ENCODE assay signal across 14 cellular contexts in the genomic region with DNA sequence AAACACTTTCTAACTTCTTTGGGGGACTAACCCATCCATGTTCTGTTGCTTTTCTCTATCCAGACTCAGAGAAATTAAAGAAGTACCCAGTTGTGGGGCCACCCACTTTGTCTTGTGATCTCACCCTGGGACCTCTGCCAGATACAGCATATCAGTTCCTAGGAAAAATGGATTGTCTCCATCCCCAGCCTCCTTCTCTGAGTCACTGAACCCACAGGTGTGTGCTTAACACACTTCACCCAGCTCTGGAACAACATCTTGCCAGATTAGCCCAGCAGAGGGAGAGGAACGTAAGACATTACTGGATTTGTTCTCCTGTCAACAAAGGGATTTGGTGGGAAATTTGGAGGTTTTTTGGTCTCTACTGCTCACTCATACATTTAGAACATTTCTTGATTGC. TPM values are rescaled to one million over a fixed set of nuclear protein-coding genes. Genes with fewer than 3 reads are reported as not detected.
DNase-seq lines count a peak whose midpoint lies in the region; ATAC-seq and TF ChIP-seq lines count a peak whose summit lies in the region.
"Had no signal": no experiment of that assay in that cellular context is flagged by ENCODE, and none has a peak within 500 bp of the region (broad histone marks: within the 10 kb centered on the region; RNA-seq: fewer than 3 reads in every experiment).

No MANE protein-coding gene starts in this region.

- peak; percentile 62 for DNase-seq in NCI-H2171 treated with DMSO at 0.1 percent for 48 hours (lab: John Stamatoyannopoulos, UW)
- no peak for DNase-seq in NCI-H2171 (lab: John Stamatoyannopoulos, UW)
- DNase-seq in astrocyte of the hippocampus (ENCODE audit: low read depth, low spot score), result peak; percentile 77
- DNase-seq in head of caudate nucleus, result peak in 30 of 42 donors; percentile 15 to 87 (median 56)
- no peak for DNase-seq in body of pancreas
- DNase-seq in activated naive CD4-positive, alpha-beta T cell (lab: John Stamatoyannopoulos, UW), result no peak
- no peak for DNase-seq in NCI-H2196 treated with DMSO at 0.1 percent for 48 hours (lab: John Stamatoyannopoulos, UW; ENCODE audit: unreplicated experiment)
- DNase-seq: activated CD4-positive, alpha-beta T cell treated with anti-CD3 and anti-CD28 coated beads for 4 hours; islet precursor cell; NCI-H1092; stimulated activated CD4-positive, alpha-beta T cell treated with anti-CD3 and anti-CD28 coated beads, Interleukin-4, amount 100 ng/mL, for 4 hours had no signal

- no peaks in the 10 kb centered on the region for H3K36me3 ChIP-seq in body of pancreas (replicated peaks in 1 of 2; ENCODE audit: insufficient read depth in 1 of 2, low read depth in 2 of 2)

- no peaks in the 10 kb centered on the region for H3K27me3 ChIP-seq in body of pancreas

- WGBS in body of pancreas, 2 donors, result 56 to 63% methylated on average over 1 of the region's 1 CpG

- no peaks in the 10 kb centered on the region for H3K4me1 ChIP-seq in body of pancreas

- TF ChIP-seq POLR2A in body of pancreas (IDR thresholded peaks at IDR 0.05), result no peak

- no peak overlapping the region for H3K27ac ChIP-seq in body of pancreas

- ATAC-seq in body of pancreas, result no peak
- no peak for ATAC-seq in GM18502 (IDR thresholded peaks at IDR 0.05; ENCODE audit: poor library complexity, unreplicated experiment)

- H3K9me3 ChIP-seq in body of pancreas, result no peaks in the 10 kb centered on the region

- intact Hi-C loops in head of caudate nucleus (cut with DNase I), result loop anchor here (10.0 kb wide), 1 partner anchor 64 kb away; no protein-coding TSS in a partner anchor
- intact Hi-C loops in body of pancreas (cut with DNase I), result no loop called here

- TF ChIP-seq CTCF in body of pancreas (IDR thresholded peaks at IDR 0.05), result no peak

- no peak overlapping the region for H3K4me3 ChIP-seq in body of pancreas

RNA-seq across cellular contexts. Expression of a gene that starts 19.2 kb away (rescaled TPM):
- not detected for total RNA-seq in body of pancreas
- total RNA-seq: cerebellum, endothelial cell of umbilical vein had no signal

Comparison
In these comparisons a context has a peak if more than half of its experiments do, and no peak if none do; other contexts are left out.
1. DNase-seq: peak in NCI-H2171 treated with DMSO at 0.1 percent for 48 hours (single experiment), astrocyte of the hippocampus (single experiment) and head of caudate nucleus (30 of 42); none in NCI-H2171 (single experiment), body of pancreas (0 of 4), activated naive CD4-positive, alpha-beta T cell (0 of 4) and NCI-H2196 treated with DMSO at 0.1 percent for 48 hours (single experiment).